13 cellular contexts compared by ENCODE assay signal in the genomic region with DNA sequence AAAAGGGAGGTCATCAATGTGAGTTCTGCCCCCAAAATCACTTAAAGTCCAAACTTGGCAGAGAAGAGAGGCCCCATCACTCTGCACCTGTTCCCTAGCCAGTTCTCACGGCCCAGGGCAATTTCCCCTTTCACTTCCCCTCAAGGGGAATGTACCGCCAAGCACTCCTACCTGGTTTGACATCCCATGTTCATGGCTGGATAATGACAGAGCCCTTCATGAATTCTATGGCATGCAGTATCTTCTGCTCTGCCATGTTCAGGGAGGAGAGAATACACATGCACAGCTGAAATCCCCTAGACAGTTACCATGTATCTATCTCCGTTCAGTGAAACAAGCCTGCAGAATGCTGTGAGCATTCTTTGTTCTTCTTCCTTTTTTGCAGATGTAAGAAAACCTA.
DNase-seq lines count a peak whose midpoint lies in the region; ATAC-seq, FAIRE-seq and TF ChIP-seq lines count a peak whose summit lies in the region.
"Had no signal": no experiment of that assay in that cellular context is flagged by ENCODE, and none has a peak within 500 bp of the region (broad histone marks: within the 10 kb centered on the region; RNA-seq: fewer than 3 reads in every experiment).

No MANE protein-coding gene starts in this region.

- BruUV-seq in GM12878 (replicated peaks; lab: Mats Ljungman, UMichigan) (no TSS peak), HepG2 (replicated peaks; lab: Mats Ljungman, UMichigan) (no TSS peak)

- DNase-seq in GM12878 (ENCODE audit: low read depth, low spot score) (peak; percentile 70), 8988T (no peak), HepG2 (ENCODE audit: low spot score) (no peak)
- DNase-seq in activated CD4-positive, alpha-beta T cell treated with anti-CD3 and anti-CD28 coated beads, Interleukin-2, amount 50 U/mL, for 1 hour: no peak
- DNase-seq: activated T-cell treated with anti-CD3 and anti-CD28 coated beads, Interleukin-2, amount 50 U/mL, for 1 hour; heart right ventricle; lower lobe of right lung; psoas muscle had no signal

- H3K4me2 ChIP-seq in GM12878 (ENCODE audit: control insufficient read depth, insufficient read depth) (peak overlapping the region; percentile 87), HepG2 (ENCODE audit: low read depth, low read length) (no peak overlapping the region)

- H3K4me1 ChIP-seq in GM12878 (ENCODE audit: control insufficient read depth, insufficient read depth, low read length): peaks cover 56% of the 10 kb centered on the region
- no peaks in the 10 kb centered on the region for H3K4me1 ChIP-seq in HepG2 (ENCODE audit: insufficient read depth, low read length)
- H3K4me1 ChIP-seq: lower lobe of right lung, psoas muscle had no signal

- RAD21 ChIA-PET in GM12878 (lab: Charles Lee; ENCODE audit: unreplicated experiment): interaction anchor here (0.7 to 6.1 kb wide), 23 partner anchors 8 to 158 kb away, joined by 3 to 136 read pairs (median 5); no protein-coding TSS in a partner anchor

- H4K20me1 ChIP-seq in GM12878 (ENCODE audit: control insufficient read depth, insufficient read depth) (no peaks in the 10 kb centered on the region), HepG2 (ENCODE audit: insufficient read depth, low read length) (no peaks in the 10 kb centered on the region)

- H3K27me3 ChIP-seq in GM12878 (replicated peaks in 1 of 2; ENCODE audit: control insufficient read depth in 2 of 2, insufficient read depth in 2 of 2, low read length in 1 of 2) (no peaks in the 10 kb centered on the region), HepG2 (ENCODE audit: control insufficient read depth in 1 of 2, insufficient read depth in 2 of 2, low read length in 2 of 2) (peaks cover 0 to 16% of the 10 kb centered on the region in 2 experiments; a peak in 3 of 5 replicates)
- H3K27me3 ChIP-seq: heart right ventricle had no signal

- H3K9me3 ChIP-seq in GM12878 (replicated peaks; ENCODE audit: control insufficient read depth, insufficient read depth, low read length): peaks cover 1% of the 10 kb centered on the region; the same call in 1 of the 3 replicates
- H3K9me3 ChIP-seq in HepG2 (ENCODE audit: low read length): no peaks in the 10 kb centered on the region
- H3K9me3 ChIP-seq: heart right ventricle, lower lobe of right lung, psoas muscle had no signal

- no peak for TF ChIP-seq CTCF in GM12878 (IDR thresholded peaks at IDR 0.05 in 2 of 3, conservative IDR thresholded peaks at IDR 0.05 in 1 of 3; ENCODE audit: control insufficient read depth in 2 of 3, extremely low read depth in 1 of 3, insufficient read depth in 1 of 3, low read depth in 3 of 3, low read length in 3 of 3)
- TF ChIP-seq CTCF in HepG2 (CRISPR knock-in tag; IDR thresholded peaks at IDR 0.05): no peak

- 7% methylated on average over 3 of the region's 3 CpGs for WGBS in GM12878 (ENCODE audit: insufficient coverage, insufficient replicate concordance, low lambda C conversion rate, missing lambda C conversion rate)
- WGBS in HepG2 (ENCODE audit: low lambda C conversion rate): 27% methylated on average over 3 of the region's 3 CpGs

- ATAC-seq in GM18870 (IDR thresholded peaks at IDR 0.05; ENCODE audit: unreplicated experiment) (peak; percentile 32), GM21717 (IDR thresholded peaks at IDR 0.05; ENCODE audit: unreplicated experiment) (peak; percentile 40), HG03354 (IDR thresholded peaks at IDR 0.05; ENCODE audit: poor library complexity, severe bottlenecking, unreplicated experiment) (peak; percentile 44), GM12878 (peak; percentile 52), HepG2 (no peak), HG03025 (IDR thresholded peaks at IDR 0.05; ENCODE audit: low FRiP score, unreplicated experiment) (no peak)
- ATAC-seq: heart right ventricle, lower lobe of right lung, psoas muscle had no signal

- in situ Hi-C loops in GM12878 (cut with MboI) (no loop called here), HepG2 (cut with HindIII; ENCODE audit: extremely low pct_ligation_motif_present, low pct_unique_long_range_greater_than_20kb) (no loop called here)

- H3K27ac ChIP-seq in GM12878 (ENCODE audit: control insufficient read depth, insufficient read depth) (peak overlapping the region; percentile 97), HepG2 (ENCODE audit: extremely low read length, insufficient read depth, low read length) (no peak overlapping the region)
- H3K27ac ChIP-seq: heart right ventricle, lower lobe of right lung, psoas muscle had no signal

- H3K79me2 ChIP-seq in GM12878 (ENCODE audit: control insufficient read depth, insufficient read depth, low read length): peaks cover 11% of the 10 kb centered on the region
- no peaks in the 10 kb centered on the region for H3K79me2 ChIP-seq in HepG2 (ENCODE audit: insufficient read depth, low read length)

- H2AFZ ChIP-seq in GM12878 (ENCODE audit: control insufficient read depth, low read depth, low read length) (no peak overlapping the region), HepG2 (ENCODE audit: low read length) (no peak overlapping the region)

- H3K36me3 ChIP-seq in GM12878 (ENCODE audit: control insufficient read depth in 2 of 2, insufficient read depth in 2 of 2, low read length in 1 of 2) (no peaks in the 10 kb centered on the region), HepG2 (replicated peaks in 1 of 2; ENCODE audit: control insufficient read depth in 1 of 2, insufficient read depth in 2 of 2, low read length in 2 of 2) (no peaks in the 10 kb centered on the region)
- H3K36me3 ChIP-seq: heart right ventricle, lower lobe of right lung had no signal

- peak in 1 of 2 experiments; percentile 33; a peak in 1 of 4 replicates for TF ChIP-seq EP300 in GM12878 (IDR thresholded peaks at IDR 0.05; ENCODE audit: borderline replicate concordance in 1 of 2, control insufficient read depth in 1 of 2, low read depth in 2 of 2, low read length in 2 of 2)
- no peak for TF ChIP-seq EP300 in HepG2 (IDR thresholded peaks at IDR 0.05; ENCODE audit: low read depth in 2 of 2, low read length in 2 of 2)
- TF ChIP-seq EP300 in HepG2 (CRISPR knock-in tag; IDR thresholded peaks at IDR 0.05; ENCODE audit: borderline replicate concordance): no peak

- TF ChIP-seq POLR2A in GM12878 (IDR thresholded peaks at IDR 0.05; ENCODE audit: low read depth, low read length): no peak
- TF ChIP-seq POLR2A in HepG2 (IDR thresholded peaks at IDR 0.05; ENCODE audit: insufficient read depth in 1 of 2, low read depth in 2 of 2, low read length in 2 of 2): no peak

- H3K4me3 ChIP-seq in GM12878 (peak overlapping the region; percentile 35), HepG2 (replicated peaks in 1 of 3; ENCODE audit: insufficient read depth in 1 of 3, low read depth in 2 of 3, low read length in 3 of 3) (no peak overlapping the region)
- H3K4me3 ChIP-seq: heart right ventricle, lower lobe of right lung, psoas muscle had no signal

- POLR2A ChIA-PET in GM12878 (lab: Charles Lee) (interaction anchor here (0.9 to 2.1 kb wide), 10 partner anchors 9 to 83 kb away, joined by 3 to 33 read pairs (median 6); no protein-coding TSS in a partner anchor), HepG2 (lab: Yijun Ruan, JAX) (no interaction called here)

- intact Hi-C loops in GM12878 (cut with micrococcal nuclease; ENCODE audit: unreplicated experiment): loop anchor here (5.0 to 10.0 kb wide), 5 partner anchors 278 to 1382 kb away; partner anchors contain the start of gene TFB1M
- intact Hi-C loops in HepG2 (cut with micrococcal nuclease; ENCODE audit: unreplicated experiment): no loop called here

- FAIRE-seq in GM12878 (lab: Jason Lieb, UNC): peak; percentile 84
- no peak for FAIRE-seq in HepG2 (lab: Jason Lieb, UNC)
- FAIRE-seq: endometrium had no signal

- TF ChIP-seq RAD21 in GM12878 (IDR thresholded peaks at IDR 0.05; ENCODE audit: insufficient read depth, low read depth, low read length) (peak; percentile 33; the same call in 1 of the 2 replicates), HepG2 (CRISPR knock-in tag; IDR thresholded peaks at IDR 0.05) (no peak)

- SMC1A ChIA-PET in GM12878 (lab: Charles Lee; ENCODE audit: uncharacterized antibody, unreplicated experiment): interaction anchor here (0.8 to 9.8 kb wide), 23 partner anchors 7 to 348 kb away, joined by 3 to 266 read pairs (median 4); no protein-coding TSS in a partner anchor

- H3K9ac ChIP-seq in GM12878 (ENCODE audit: control insufficient read depth, insufficient read depth, low read length): peak overlapping the region; percentile 70
- H3K9ac ChIP-seq in HepG2 (ENCODE audit: insufficient read depth, low read depth, low read length): no peak overlapping the region

- CTCF ChIA-PET in GM12878 (lab: Yijun Ruan, JAX) (interaction anchor here (0.8 to 4.0 kb wide), 11 partner anchors 8 to 186 kb away, joined by 3 to 27 read pairs (median 4); no protein-coding TSS in a partner anchor), HepG2 (lab: Yijun Ruan, JAX; ENCODE audit: low intra/inter-chr PET ratio, low total read pairs) (no interaction called here)

TF ChIP-seq in GM12878, 131 proteins besides CTCF, POLR2A, EP300 and RAD21 (continues in another document):
- TF ChIP-seq ESRRA (IDR thresholded peaks at IDR 0.05; ENCODE audit: low read length) (no peak), TCF7 (IDR thresholded peaks at IDR 0.05; ENCODE audit: borderline replicate concordance) (no peak), ETV6 (conservative IDR thresholded peaks at IDR 0.05 in 1 of 2, IDR thresholded peaks at IDR 0.05 in 1 of 2; ENCODE audit: borderline replicate concordance in 1 of 2, low read depth in 1 of 2) (peak in 1 of 2 experiments; percentile 99; a peak in 2 of 4 replicates), JUNB (IDR thresholded peaks at IDR 0.05) (peak; percentile 51; the same call in 1 of the 2 replicates), MTA2 (IDR thresholded peaks at IDR 0.05; ENCODE audit: low read depth) (peak; percentile 63), TCF3 (IDR thresholded peaks at IDR 0.05; ENCODE audit: borderline replicate concordance, insufficient read depth, low read depth, low read length) (peak; percentile 93)

TF ChIP-seq in HepG2, 621 proteins besides CTCF, POLR2A, EP300 and RAD21:
- TF ChIP-seq SAP130 (CRISPR knock-in tag; IDR thresholded peaks at IDR 0.05; ENCODE audit: low read depth) (no peak), ESRRA (CRISPR knock-in tag; IDR thresholded peaks at IDR 0.05; ENCODE audit: low read depth) (no peak), GTF3A (CRISPR knock-in tag; conservative IDR thresholded peaks at IDR 0.05) (no peak), HDAC1 (CRISPR knock-in tag; IDR thresholded peaks at IDR 0.05) (no peak), ARNTL (CRISPR knock-in tag; IDR thresholded peaks at IDR 0.05) (no peak), SIN3B (IDR thresholded peaks at IDR 0.05; ENCODE audit: low read length) (no peak), SCMH1 (CRISPR knock-in tag; IDR thresholded peaks at IDR 0.05; ENCODE audit: borderline replicate concordance) (no peak)
TF ChIP-seq in HepG2: peak in this region for 0.

Comparison
In these comparisons a context has a peak if more than half of its experiments do, and no peak if none do; other contexts are left out.
1. ATAC-seq: peak in GM18870 (single experiment), GM21717 (single experiment), HG03354 (single experiment) and GM12878 (single experiment); none in HepG2 (single experiment) and HG03025 (single experiment).